ENCODE assay signal across 10 cellular contexts in the genomic region with DNA sequence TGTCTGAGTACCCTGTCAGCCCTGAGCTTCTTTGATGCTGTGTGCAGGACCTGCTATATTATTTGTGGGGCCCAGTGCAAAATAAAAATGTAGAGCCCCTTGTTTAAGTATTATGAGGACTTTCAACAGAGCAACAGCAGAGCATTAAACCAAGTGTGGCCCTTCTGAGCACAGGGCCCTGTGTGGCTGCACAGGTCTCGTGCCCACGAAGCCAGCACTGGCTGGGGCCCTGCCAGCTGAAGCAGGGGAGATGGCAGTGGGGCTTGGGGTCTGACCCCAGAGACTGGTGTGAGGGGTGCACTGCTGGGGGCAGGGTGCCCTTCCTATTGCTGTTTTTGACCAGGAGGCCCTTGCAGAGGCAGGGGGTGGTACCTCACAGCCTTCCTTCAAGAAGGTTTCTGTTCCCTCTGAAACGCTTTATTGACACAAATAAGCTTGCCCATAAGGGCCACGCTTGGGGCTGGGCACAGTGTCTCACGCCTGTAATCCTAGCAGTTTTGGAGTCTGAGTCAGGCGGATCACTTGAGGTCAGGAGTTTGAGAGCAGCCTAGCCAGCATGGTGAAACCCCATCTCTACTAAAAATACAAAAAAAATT. TPM values are rescaled to one million over a fixed set of nuclear protein-coding genes. Genes with fewer than 3 reads are reported as not detected.
A peak's percentile ranks its signal among the peaks of the same experiment; 100 is the strongest.
DNase-seq lines count a peak whose midpoint lies in the region; ATAC-seq, FAIRE-seq and TF ChIP-seq lines count a peak whose summit lies in the region.
"Had no signal": no experiment of that assay in that cellular context is flagged by ENCODE, and none has a peak within 500 bp of the region (broad histone marks: within the 10 kb centered on the region; RNA-seq: fewer than 3 reads in every experiment).

No MANE protein-coding gene starts in this region.

- H3K4me1 ChIP-seq in esophagus squamous epithelium = peaks cover 27 to 85% (median 34%) of the 10 kb centered on the region in 3 donors

- peak; percentile 61 to 64 for ATAC-seq in stimulated activated naive B cell treated with anti-CD40 and anti-IgM and Interleukin-4, amounts not matched to agents 10 μg/mL and 1 μg/mL and 100 μg/mL, for 72 hours (replicated peaks)
- ATAC-seq in GM21717 (IDR thresholded peaks at IDR 0.05; ENCODE audit: unreplicated experiment) = no peak

- no peaks in the 10 kb centered on the region for H3K9me3 ChIP-seq in esophagus squamous epithelium

- 33 to 45% methylated on average over 1 to 6 of the region's 6 CpGs for WGBS in esophagus squamous epithelium, 2 donors

- TF ChIP-seq CTCF in esophagus squamous epithelium (IDR thresholded peaks at IDR 0.05) = no peak

- peak overlapping the region; percentile 83 for H3K27ac Mint-ChIP-seq in stimulated activated naive B cell treated with anti-CD40 and anti-IgM and Interleukin-4, amounts not matched to agents 10 μg/mL and 1 μg/mL and 100 μg/mL, for 72 hours

- DNase-seq in GM19239 (ENCODE audit: insufficient read length, low spot score) = no peak
- DNase-seq in NOMO-1 treated with dmso at 0.1 percent for 144 hours (lab: John Stamatoyannopoulos, UW; ENCODE audit: unreplicated experiment) = peak; percentile 51
- DNase-seq in esophagus squamous epithelium (lab: John Stamatoyannopoulos, UW) = no peak
- DNase-seq in stimulated activated naive B cell treated with anti-CD40 and anti-IgM and Interleukin-4, amounts not matched to agents 10 μg/mL and 1 μg/mL and 100 μg/mL, for 72 hours = peak; percentile 78
- no peak for DNase-seq in activated CD8-positive, alpha-beta memory T cell treated with anti-CD3 and anti-CD28 coated beads, Interleukin-2, amount 50 U/mL, for 4 hours
- DNase-seq in D341Med (ENCODE audit: low spot score) = no peak
- DNase-seq: central memory CD4-positive, alpha-beta T cell; NCI-H1417 treated with DMSO at 0.1 percent for 48 hours; SHP77 had no signal

- intact Hi-C loops in esophagus squamous epithelium (cut with DNase I) = no loop called here

- no peak overlapping the region for H3K4me3 ChIP-seq in esophagus squamous epithelium

- peak; percentile 92 for FAIRE-seq in GM19239 (lab: Jason Lieb, UNC)

- H3K27me3 Mint-ChIP-seq in stimulated activated naive B cell treated with anti-CD40 and anti-IgM and Interleukin-4, amounts not matched to agents 10 μg/mL and 1 μg/mL and 100 μg/mL, for 72 hours = no peaks in the 10 kb centered on the region

- peaks cover 78 to 99% of the 10 kb centered on the region in 2 donors for H3K4me1 Mint-ChIP-seq in stimulated activated naive B cell treated with anti-CD40 and anti-IgM and Interleukin-4, amounts not matched to agents 10 μg/mL and 1 μg/mL and 100 μg/mL, for 72 hours

- peaks cover 0 to under 1% (median 0%) of the 10 kb centered on the region in 3 donors for H3K36me3 ChIP-seq in esophagus squamous epithelium

- peak overlapping the region in 1 of 2 donors; percentile 43 for H3K4me3 Mint-ChIP-seq in stimulated activated naive B cell treated with anti-CD40 and anti-IgM and Interleukin-4, amounts not matched to agents 10 μg/mL and 1 μg/mL and 100 μg/mL, for 72 hours

- no peak for TF ChIP-seq POLR2A in esophagus squamous epithelium (IDR thresholded peaks at IDR 0.05)

- H3K36me3 Mint-ChIP-seq in stimulated activated naive B cell treated with anti-CD40 and anti-IgM and Interleukin-4, amounts not matched to agents 10 μg/mL and 1 μg/mL and 100 μg/mL, for 72 hours = peaks cover 11 to 16% of the 10 kb centered on the region in 2 donors

- H3K27ac ChIP-seq in esophagus squamous epithelium = peak overlapping the region in 3 of 4 donors; percentile 22 to 90 (median 87)

- H3K27me3 ChIP-seq in esophagus squamous epithelium = peaks cover 0 to 21% (median 0%) of the 10 kb centered on the region in 4 donors

- no peaks in the 10 kb centered on the region for H3K9me3 Mint-ChIP-seq in stimulated activated naive B cell treated with anti-CD40 and anti-IgM and Interleukin-4, amounts not matched to agents 10 μg/mL and 1 μg/mL and 100 μg/mL, for 72 hours

RNA-seq across cellular contexts. Expression of a gene that starts 2.2 kb away (rescaled TPM):
- total RNA-seq in esophagus squamous epithelium = 10 to 100 TPM; 21.4 to 36.6 (median 23.1) TPM

RNA-seq across cellular contexts. Expression of a gene that starts 36.7 kb away (rescaled TPM):
- 100 to 1,000 TPM; 322 to 480 (median 403) TPM for total RNA-seq in esophagus squamous epithelium

RNA-seq across cellular contexts. Expression of a gene that starts 42.7 kb away (rescaled TPM):
- 10 to 100 TPM; 10.5 to 17.7 (median 15.7) TPM for total RNA-seq in esophagus squamous epithelium

Comparison
In these comparisons a context has a peak if more than half of its experiments do, and no peak if none do; other contexts are left out.
1. DNase-seq: peak in NOMO-1 treated with dmso at 0.1 percent for 144 hours (single experiment) and stimulated activated naive B cell treated with anti-CD40 and anti-IgM and Interleukin-4, amounts not matched to agents 10 μg/mL and 1 μg/mL and 100 μg/mL, for 72 hours (single experiment); none in GM19239 (single experiment), esophagus squamous epithelium (single experiment), activated CD8-positive, alpha-beta memory T cell treated with anti-CD3 and anti-CD28 coated beads, Interleukin-2, amount 50 U/mL, for 4 hours (single experiment) and D341Med (single experiment).